ENCODE assay signal across 8 cellular contexts in genomic region chr17:45310380-45311324, GRCh38. TPM values are rescaled to one million over a fixed set of nuclear protein-coding genes. Genes with fewer than 3 reads are reported as not detected.
DNase-seq lines count a peak whose midpoint lies in the region; ATAC-seq and TF ChIP-seq lines count a peak whose summit lies in the region.

No MANE protein-coding gene starts in this region.

- peaks cover 74% of the 10 kb centered on the region for H3K4me1 Mint-ChIP-seq in chondrocyte (ENCODE audit: low read depth)

- peaks cover 27% of the 10 kb centered on the region for H3K36me3 ChIP-seq in osteoblast (ENCODE audit: insufficient read depth, low read length)

- H3K4me2 ChIP-seq in osteoblast (ENCODE audit: insufficient read depth, low read length): peak overlapping the region; percentile 98

- H3K27me3 Mint-ChIP-seq in chondrocyte (ENCODE audit: low read depth): no peaks in the 10 kb centered on the region

- peaks cover 77% of the 10 kb centered on the region for H3K4me1 ChIP-seq in osteoblast (ENCODE audit: insufficient read depth, low read length)

- peak overlapping the region; percentile 77 for H3K27ac ChIP-seq in osteoblast (ENCODE audit: low read depth, low read length)

- no peak overlapping the region for H2AFZ ChIP-seq in osteoblast (ENCODE audit: low read length)

- no peaks in the 10 kb centered on the region for H3K27me3 ChIP-seq in osteoblast (ENCODE audit: insufficient read depth, low read length)

- H4K20me1 ChIP-seq in osteoblast (ENCODE audit: insufficient read depth, low read length): peaks cover 78% of the 10 kb centered on the region

- no peaks in the 10 kb centered on the region for H3K36me3 Mint-ChIP-seq in chondrocyte (ENCODE audit: low read depth)

- no peak for ATAC-seq in GM18909 (IDR thresholded peaks at IDR 0.05; ENCODE audit: poor library complexity, unreplicated experiment)
- no peak for ATAC-seq in omental fat pad (ENCODE audit: low FRiP score)

- H3K27ac Mint-ChIP-seq in chondrocyte (ENCODE audit: unreplicated experiment): peak overlapping the region; percentile 92

- no peak for TF ChIP-seq CTCF in chondrocyte (IDR thresholded peaks at IDR 0.05)
- no peak for TF ChIP-seq CTCF in osteoblast (IDR thresholded peaks at IDR 0.05; ENCODE audit: extremely low read depth, low read depth, low read length)
- no peak for TF ChIP-seq CTCF in omental fat pad (IDR thresholded peaks at IDR 0.05)

- H3K79me2 ChIP-seq in osteoblast (ENCODE audit: insufficient read depth, low read length): peaks cover 93% of the 10 kb centered on the region

- no peaks in the 10 kb centered on the region for H3K9me3 ChIP-seq in osteoblast (ENCODE audit: low read depth, low read length)

- no peaks in the 10 kb centered on the region for H3K9me3 Mint-ChIP-seq in chondrocyte (ENCODE audit: low read depth)

- DNase-seq in DMS79 (lab: John Stamatoyannopoulos, UW) (peak; percentile 85), NCI-H226 (peak; percentile 45), chondrocyte (ENCODE audit: low spot score) (no peak), osteoblast (ENCODE audit: insufficient read length, low spot score, missing footprints) (peak; percentile 86), putamen (ENCODE audit: low spot score) (no peak), cerebellar nuclear complex (lab: John Stamatoyannopoulos, UW) (no peak), omental fat pad (ENCODE audit: low spot score) (no peak)

- no peak overlapping the region for H3K4me3 ChIP-seq in osteoblast (ENCODE audit: insufficient read depth, low read length)

- no peak overlapping the region for H3K4me3 Mint-ChIP-seq in chondrocyte (ENCODE audit: unreplicated experiment)

RNA-seq across cellular contexts. Expression of gene MAP3K14, which starts 6.2 kb away (rescaled TPM):
- 3.9 to 8.6 TPM (median 5.2 TPM) in 3 replicates for total RNA-seq in chondrocyte
- 2.7 and 3.6 TPM in 2 replicates for total RNA-seq in osteoblast
- 10 to 100 TPM in 2 of 4 donors, 1 to 10 TPM in 2; 5.4 to 15.9 (median 12.6) TPM for total RNA-seq in omental fat pad

RNA-seq across cellular contexts. Expression of gene SPATA32, which starts 48.8 kb away (rescaled TPM):
- total RNA-seq in chondrocyte (not detected in 3 replicates), osteoblast (not detected in 2 replicates), omental fat pad (under 1 TPM in 1 of 4 donors, not detected in 3; 0.65 TPM)

Comparison
In these comparisons a context has a peak if more than half of its experiments do, and no peak if none do; other contexts are left out.
1. DNase-seq: peak in DMS79 (single experiment), NCI-H226 (single experiment) and osteoblast (single experiment); none in chondrocyte (single experiment), putamen (single experiment), cerebellar nuclear complex (0 of 2) and omental fat pad (single experiment).